In genomic region chr2:152459116-152459515, GRCh38 we compare ENCODE assay signal across 29 cellular contexts.
"Had no signal": no experiment of that assay in that cellular context is flagged by ENCODE, and none has a peak within 500 bp of the region (broad histone marks: within the 10 kb centered on the region; RNA-seq: fewer than 3 reads in every experiment).

No MANE protein-coding gene starts in this region.

- H3K4me2 ChIP-seq: neural progenitor cell, smooth muscle cell had no signal

- H3K9ac ChIP-seq: neural progenitor cell had no signal

- ATAC-seq: left colon; left lung; lower lobe of right lung; naive thymus-derived CD8-positive, alpha-beta T cell; right cardiac atrium; sciatic nerve; stimulated activated memory B cell treated with anti-CD40 and anti-IgM and Interleukin-4, amounts not matched to agents 10 μg/mL and 1 μg/mL and 100 μg/mL, for 72 hours; stimulated activated naive CD8-positive, alpha-beta T cell treated with anti-CD3 and anti-CD28 coated beads, Interleukin-15, amount 100 ng/mL, for 72 hours had no signal

- H2AFZ ChIP-seq: neural progenitor cell had no signal

- H3K27ac Mint-ChIP-seq: naive thymus-derived CD8-positive, alpha-beta T cell; nephron progenitor cell; neural progenitor cell; stimulated activated memory B cell treated with anti-CD40 and anti-IgM and Interleukin-4, amounts not matched to agents 10 μg/mL and 1 μg/mL and 100 μg/mL, for 72 hours; stimulated activated naive CD8-positive, alpha-beta T cell treated with anti-CD3 and anti-CD28 coated beads, Interleukin-15, amount 100 ng/mL, for 72 hours had no signal

- H3K36me3 ChIP-seq: left lung, lower lobe of right lung, neural progenitor cell, neutrophil, ovary, prostate gland, suprapubic skin, tibial nerve, upper lobe of left lung, vagina had no signal

- H3K27me3 Mint-ChIP-seq: stimulated activated memory B cell treated with anti-CD40 and anti-IgM and Interleukin-4, amounts not matched to agents 10 μg/mL and 1 μg/mL and 100 μg/mL, for 72 hours had no signal

- H3K27ac ChIP-seq: left lung, lower lobe of right lung, neural progenitor cell, neutrophil, ovary, prostate gland, suprapubic skin, upper lobe of left lung, vagina had no signal

- H3K4me3 ChIP-seq: left lung, lower lobe of right lung, neural progenitor cell, ovary, prostate gland, smooth muscle cell, suprapubic skin, tibial nerve, upper lobe of left lung, vagina had no signal

- H3K4me3 Mint-ChIP-seq: naive thymus-derived CD8-positive, alpha-beta T cell; nephron progenitor cell; neural progenitor cell; stimulated activated memory B cell treated with anti-CD40 and anti-IgM and Interleukin-4, amounts not matched to agents 10 μg/mL and 1 μg/mL and 100 μg/mL, for 72 hours; stimulated activated naive CD8-positive, alpha-beta T cell treated with anti-CD3 and anti-CD28 coated beads, Interleukin-15, amount 100 ng/mL, for 72 hours had no signal

- H3K27me3 ChIP-seq: left lung, neural progenitor cell, neutrophil, ovary, suprapubic skin, tibial nerve, upper lobe of left lung, vagina had no signal

- H3K4me1 Mint-ChIP-seq: naive thymus-derived CD8-positive, alpha-beta T cell; stimulated activated memory B cell treated with anti-CD40 and anti-IgM and Interleukin-4, amounts not matched to agents 10 μg/mL and 1 μg/mL and 100 μg/mL, for 72 hours; stimulated activated naive CD8-positive, alpha-beta T cell treated with anti-CD3 and anti-CD28 coated beads, Interleukin-15, amount 100 ng/mL, for 72 hours had no signal

- H3K9me3 Mint-ChIP-seq: stimulated activated memory B cell treated with anti-CD40 and anti-IgM and Interleukin-4, amounts not matched to agents 10 μg/mL and 1 μg/mL and 100 μg/mL, for 72 hours; stimulated activated naive CD8-positive, alpha-beta T cell treated with anti-CD3 and anti-CD28 coated beads, Interleukin-15, amount 100 ng/mL, for 72 hours had no signal

- H3K4me1 ChIP-seq: left lung, lower lobe of right lung, prostate gland, suprapubic skin, upper lobe of left lung, vagina had no signal

- H3K36me3 Mint-ChIP-seq: naive thymus-derived CD8-positive, alpha-beta T cell; stimulated activated memory B cell treated with anti-CD40 and anti-IgM and Interleukin-4, amounts not matched to agents 10 μg/mL and 1 μg/mL and 100 μg/mL, for 72 hours had no signal

- DNase-seq: hippocampal formation; kidney glomerular epithelial cell; left colon; left lung; lower lobe of right lung; mammary epithelial cell; mesenchymal stem cell; naive thymus-derived CD8-positive, alpha-beta T cell; nephron progenitor cell; occipital lobe; ovary; retina; right cardiac atrium; stimulated activated CD4-positive, alpha-beta T cell treated with anti-CD3 and anti-CD28 coated beads, Interleukin-1b, Interleukin-23, amount 100 ng/mL, for 48 hours; stimulated activated CD4-positive, alpha-beta T cell treated with anti-CD3 and anti-CD28 coated beads, Interleukin-2, amount 100 ng/mL, for 48 hours; stimulated activated CD4-positive, alpha-beta T cell treated with anti-CD3 and anti-CD28 coated beads, Interleukin-4, amount 100 ng/mL, for 4 hours; stimulated activated CD8-positive, alpha-beta memory T cell treated with anti-CD3 and anti-CD28 coated beads, Interleukin-4, amount 100 ng/mL, for 48 hours; stimulated activated naive CD4-positive, alpha-beta T cell treated with Interleukin-2 at 50 U/mL for 16 hours; stimulated activated naive CD8-positive, alpha-beta T cell treated with anti-CD3 and anti-CD28 coated beads, Interleukin-15, amount 100 ng/mL, for 72 hours; upper lobe of left lung had no signal

- H3K9me3 ChIP-seq: left lung, lower lobe of right lung, neutrophil, ovary, prostate gland, suprapubic skin, tibial nerve, upper lobe of left lung, vagina had no signal
